ENCODE assay signal across 1 cellular context in genomic region chr16:592518-593306, GRCh38.
TF ChIP-seq lines count a peak whose summit lies in the region.

No MANE protein-coding gene starts in this region.

TF ChIP-seq in H1, 55 proteins besides CTCF, POLR2A, EP300 and RAD21:
- TF ChIP-seq TCF12 (IDR thresholded peaks at IDR 0.05; ENCODE audit: low read depth, low read length) (no peak), KDM1A (IDR thresholded peaks at IDR 0.05; ENCODE audit: borderline replicate concordance, low read length) (no peak), JUND (IDR thresholded peaks at IDR 0.05; ENCODE audit: low read length) (no peak), TAF1 (IDR thresholded peaks at IDR 0.05; ENCODE audit: low read depth, low read length) (no peak), SP1 (IDR thresholded peaks at IDR 0.05; ENCODE audit: low read depth, low read length) (no peak), CBX8 (IDR thresholded peaks at IDR 0.05; ENCODE audit: borderline replicate concordance, low read depth, low read length) (no peak)
